12 cellular contexts compared by ENCODE assay signal in the genomic region with DNA sequence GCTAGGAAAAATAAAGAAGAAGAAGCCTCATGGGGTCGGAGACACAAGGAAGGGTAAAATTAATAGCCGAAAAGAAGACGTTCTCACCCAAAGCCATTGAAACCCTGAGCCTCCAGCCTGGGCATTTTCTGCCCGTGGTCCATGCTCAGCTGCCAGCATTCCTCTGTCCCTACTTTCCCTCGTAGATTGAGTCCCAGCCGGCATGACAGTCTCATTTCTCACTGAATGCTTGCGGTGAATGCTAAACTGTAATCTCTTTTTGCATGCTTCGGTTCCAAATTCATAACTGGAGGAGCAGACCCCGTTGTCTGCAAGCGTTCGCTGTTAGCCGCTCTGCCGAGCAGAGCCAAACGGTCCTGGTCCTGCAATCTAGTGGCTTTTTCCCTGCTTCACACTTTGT.
"Had no signal": no experiment of that assay in that cellular context is flagged by ENCODE, and none has a peak within 500 bp of the region (broad histone marks: within the 10 kb centered on the region; RNA-seq: fewer than 3 reads in every experiment).

No MANE protein-coding gene starts in this region.

- ATAC-seq: left ventricle myocardium superior; stimulated activated effector memory CD8-positive, alpha-beta T cell treated with anti-CD3 and anti-CD28 coated beads, Interleukin-12 subunit alpha, Interleukin-12 subunit beta, amount 100 ng/mL, for 72 hours had no signal

- DNase-seq: activated CD4-positive, alpha-beta T cell treated with anti-CD3 and anti-CD28 coated beads, Interleukin-2, amount 10 ng/mL, durations not matched to agents 7 days and 5 days; activated CD8-positive, alpha-beta memory T cell treated with anti-CD3 and anti-CD28 coated beads for 24 hours; colonic mucosa; glutamatergic neuron; kidney glomerular epithelial cell; left ventricle myocardium superior; mesendoderm; sigmoid colon; SW 1271; thyroid gland had no signal

- H3K27me3 ChIP-seq: colonic mucosa, thyroid gland had no signal

- H3K4me1 ChIP-seq: colonic mucosa, sigmoid colon, thyroid gland had no signal

- H3K4me3 ChIP-seq: cardiac muscle cell, colonic mucosa, sigmoid colon, thyroid gland had no signal

- H3K9me3 ChIP-seq: colonic mucosa, sigmoid colon, thyroid gland had no signal

- H3K27ac ChIP-seq: cardiac muscle cell, colonic mucosa, sigmoid colon, thyroid gland had no signal

- H3K36me3 ChIP-seq: cardiac muscle cell, colonic mucosa, sigmoid colon, thyroid gland had no signal
